15 cellular contexts compared by ENCODE assay signal in genomic region chr1:67619080-67619479, GRCh38.
DNase-seq lines count a peak whose midpoint lies in the region; ATAC-seq, FAIRE-seq and TF ChIP-seq lines count a peak whose summit lies in the region.
"Had no signal": no experiment of that assay in that cellular context is flagged by ENCODE, and none has a peak within 500 bp of the region (broad histone marks: within the 10 kb centered on the region; RNA-seq: fewer than 3 reads in every experiment).

No MANE protein-coding gene starts in this region.

- H3K36me3 ChIP-seq in bronchial epithelial cell (ENCODE audit: control insufficient read depth, insufficient read depth, low read length), result no peaks in the 10 kb centered on the region
- no peaks in the 10 kb centered on the region for H3K36me3 ChIP-seq in right atrium auricular region
- no peaks in the 10 kb centered on the region for H3K36me3 ChIP-seq in skeletal muscle satellite cell (ENCODE audit: insufficient read depth, low read length)

- H3K4me1 ChIP-seq in right atrium auricular region, result no peaks in the 10 kb centered on the region
- H3K4me1 ChIP-seq in skeletal muscle satellite cell (ENCODE audit: control insufficient read depth, insufficient read depth, low read length), result peaks cover 20% of the 10 kb centered on the region

- peak overlapping the region; percentile 60 to 69 for H3K27ac ChIP-seq in right atrium auricular region

- H3K9ac ChIP-seq in skeletal muscle satellite cell (ENCODE audit: low read depth, low read length), result peak overlapping the region; percentile 57

- H3K4me3 ChIP-seq in bronchial epithelial cell (ENCODE audit: low read depth, low read length), result no peak overlapping the region
- no peak overlapping the region for H3K4me3 ChIP-seq in right atrium auricular region
- H3K4me3 ChIP-seq in skeletal muscle satellite cell (ENCODE audit: low read length), result no peak overlapping the region

- ATAC-seq in GM21786 (IDR thresholded peaks at IDR 0.05; ENCODE audit: unreplicated experiment) (no peak), HG02840 (IDR thresholded peaks at IDR 0.05; ENCODE audit: low FRiP score, unreplicated experiment) (no peak)

- no peaks in the 10 kb centered on the region for H3K27me3 ChIP-seq in bronchial epithelial cell (ENCODE audit: control insufficient read depth, insufficient read depth, low read length)
- no peaks in the 10 kb centered on the region for H3K27me3 ChIP-seq in right atrium auricular region
- H3K27me3 ChIP-seq in skeletal muscle satellite cell (ENCODE audit: control insufficient read depth, insufficient read depth, low read length), result no peaks in the 10 kb centered on the region

- H3K9me3 ChIP-seq in right atrium auricular region (no peaks in the 10 kb centered on the region), skeletal muscle satellite cell (replicated peaks; ENCODE audit: low read length) (no peaks in the 10 kb centered on the region)

- no peak for TF ChIP-seq CTCF in bronchial epithelial cell (IDR thresholded peaks at IDR 0.05; ENCODE audit: insufficient read depth, low read length, severe bottlenecking)
- no peak for TF ChIP-seq CTCF in right atrium auricular region (IDR thresholded peaks at IDR 0.05)

- TF ChIP-seq POLR2A in H54 (IDR thresholded peaks at IDR 0.05; ENCODE audit: low read depth, low read length), result no peak

- FAIRE-seq in H54 (lab: Jason Lieb, UNC), result peak; percentile 67
- no peak for FAIRE-seq in bronchial epithelial cell (lab: Jason Lieb, UNC)
- FAIRE-seq: GM12891, GM19239 had no signal

- DNase-seq in H54 (ENCODE audit: insufficient read length, low spot score), result no peak
- peak; percentile 39 for DNase-seq in bronchial epithelial cell (ENCODE audit: low read depth)
- no peak for DNase-seq in right atrium auricular region (ENCODE audit: low spot score)
- no peak for DNase-seq in activated CD4-positive, alpha-beta T cell treated with anti-CD3 and anti-CD28 coated beads for 4 hours
- DNase-seq in iPS-NIHi11 (ENCODE audit: low spot score), result no peak
- DNase-seq: cerebellar nuclear complex, DMS79, glutamatergic neuron, NCI-H1694 treated with DMSO at 0.1 percent for 48 hours, NCI-H82 had no signal

- H3K4me2 ChIP-seq in skeletal muscle satellite cell (ENCODE audit: low read length), result peak overlapping the region; percentile 77
